Comparison of ENCODE assay signal across 8 cellular contexts in the genomic region with DNA sequence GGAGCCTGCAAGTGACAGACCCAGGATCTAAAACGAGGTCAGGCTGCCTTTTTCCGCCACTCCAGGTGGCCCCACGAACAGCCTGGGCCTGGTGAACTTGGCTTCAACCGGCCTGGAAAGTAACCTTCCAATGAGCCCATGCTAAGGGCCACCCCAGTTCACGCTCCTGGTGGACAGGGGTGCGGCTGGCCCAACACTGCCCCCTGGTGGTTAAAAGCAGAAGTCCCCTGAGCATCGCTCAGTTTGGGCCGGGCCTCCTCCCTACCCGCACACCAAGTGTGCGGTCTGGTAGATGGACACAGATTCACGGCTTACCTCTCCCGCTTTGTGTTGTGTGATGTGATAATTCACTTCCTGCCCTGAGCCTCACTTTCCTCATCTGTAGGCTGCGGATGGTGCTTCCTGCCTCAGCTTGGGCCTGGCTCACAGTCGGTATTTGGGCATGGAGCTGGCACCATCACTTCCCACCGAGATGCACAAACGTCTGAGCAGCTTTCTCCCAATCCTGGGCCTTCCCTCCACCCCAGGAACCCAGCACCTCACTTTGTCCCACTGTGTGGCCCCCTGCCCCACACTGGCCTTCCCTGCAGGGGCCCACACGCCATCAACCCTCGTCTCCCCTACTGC. TPM values are rescaled to one million over a fixed set of nuclear protein-coding genes. Genes with fewer than 3 reads are reported as not detected.
DNase-seq lines count a peak whose midpoint lies in the region; TF ChIP-seq lines count a peak whose summit lies in the region.

No MANE protein-coding gene starts in this region.

- no peaks in the 10 kb centered on the region for H3K9me3 Mint-ChIP-seq in activated CD4-positive, alpha-beta T cell treated with anti-CD3 and anti-CD28 coated beads, Interleukin-2, amount 10 ng/mL, durations not matched to agents 24 days and 14 days
- peaks cover 9% of the 10 kb centered on the region for H3K9me3 Mint-ChIP-seq in chondrocyte (ENCODE audit: low read depth)

- no peak overlapping the region for H3K9ac ChIP-seq in liver (ENCODE audit: low read depth in 1 of 2, low read length in 2 of 2)

- peaks cover 0 to 9% (median 6%) of the 10 kb centered on the region in 4 donors for H3K36me3 ChIP-seq in liver (ENCODE audit: control insufficient read depth in 4 of 4, insufficient read depth in 3 of 4, low read depth in 1 of 4, low read length in 3 of 4)

- no peaks in the 10 kb centered on the region for H3K27me3 ChIP-seq in liver (ENCODE audit: control insufficient read depth in 4 of 4, insufficient read depth in 4 of 4, low read length in 3 of 4)

- intact Hi-C loops in activated CD4-positive, alpha-beta T cell treated with anti-CD3 and anti-CD28 coated beads, Interleukin-2, amount 10 ng/mL, durations not matched to agents 24 days and 14 days (cut with micrococcal nuclease): loop anchor here (1.0 to 2.0 kb wide), 4 partner anchors 41 to 197 kb away; a partner anchor contains a TSS

- DNase-seq in NCI-H446 (lab: John Stamatoyannopoulos, UW) (peak; percentile 14 to 68), NCI-H446 treated with DMSO at 0.1 percent for 48 hours (lab: John Stamatoyannopoulos, UW) (no peak), MV-4-11 (lab: John Stamatoyannopoulos, UW) (peak; percentile 37), chondrocyte (ENCODE audit: low spot score) (no peak), NCI-H524 treated with DMSO at 0.1 percent for 48 hours (lab: John Stamatoyannopoulos, UW) (no peak)
- peak; percentile 94 for DNase-seq in activated CD4-positive, alpha-beta T cell treated with anti-CD3 and anti-CD28 coated beads, Interleukin-2, amount 10 ng/mL, durations not matched to agents 24 days and 14 days
- DNase-seq in stimulated activated CD4-positive, alpha-beta T cell treated with anti-CD3 and anti-CD28 coated beads, TNF-alpha, amount 100 ng/mL, for 24 hours (ENCODE audit: low read depth in 3 of 3): peak; percentile 54 to 71 (median 59)

- H3K36me3 Mint-ChIP-seq in activated CD4-positive, alpha-beta T cell treated with anti-CD3 and anti-CD28 coated beads, Interleukin-2, amount 10 ng/mL, durations not matched to agents 24 days and 14 days (ENCODE audit: low read depth): no peaks in the 10 kb centered on the region
- H3K36me3 Mint-ChIP-seq in chondrocyte (ENCODE audit: low read depth): peaks cover 1% of the 10 kb centered on the region

- H3K27ac ChIP-seq in liver (ENCODE audit: low read depth in 1 of 2, low read length in 2 of 2): peak overlapping the region; percentile 41 to 51

- no peak overlapping the region for H3K27ac Mint-ChIP-seq in activated CD4-positive, alpha-beta T cell treated with anti-CD3 and anti-CD28 coated beads, Interleukin-2, amount 10 ng/mL, durations not matched to agents 24 days and 14 days
- H3K27ac Mint-ChIP-seq in chondrocyte (ENCODE audit: unreplicated experiment): no peak overlapping the region

- no peaks in the 10 kb centered on the region for H3K4me1 Mint-ChIP-seq in activated CD4-positive, alpha-beta T cell treated with anti-CD3 and anti-CD28 coated beads, Interleukin-2, amount 10 ng/mL, durations not matched to agents 24 days and 14 days
- H3K4me1 Mint-ChIP-seq in chondrocyte (ENCODE audit: low read depth): peaks cover 2% of the 10 kb centered on the region

- peaks cover 3% of the 10 kb centered on the region for H3K27me3 Mint-ChIP-seq in activated CD4-positive, alpha-beta T cell treated with anti-CD3 and anti-CD28 coated beads, Interleukin-2, amount 10 ng/mL, durations not matched to agents 24 days and 14 days
- H3K27me3 Mint-ChIP-seq in chondrocyte (ENCODE audit: low read depth): no peaks in the 10 kb centered on the region

- H3K4me3 Mint-ChIP-seq in activated CD4-positive, alpha-beta T cell treated with anti-CD3 and anti-CD28 coated beads, Interleukin-2, amount 10 ng/mL, durations not matched to agents 24 days and 14 days: no peak overlapping the region
- no peak overlapping the region for H3K4me3 Mint-ChIP-seq in chondrocyte (ENCODE audit: unreplicated experiment)

- TF ChIP-seq RAD21 in liver (IDR thresholded peaks at IDR 0.05): peak; percentile 84 to 94

- no peaks in the 10 kb centered on the region for H3K9me3 ChIP-seq in liver (ENCODE audit: control insufficient read depth in 4 of 4, low read length in 3 of 4)

- H3K4me3 ChIP-seq in liver (ENCODE audit: low read depth in 1 of 3, low read length in 3 of 3): no peak overlapping the region

- 26% methylated on average over 18 of the region's 18 CpGs for WGBS in liver

- TF ChIP-seq CTCF in chondrocyte (IDR thresholded peaks at IDR 0.05): peak; percentile 98
- TF ChIP-seq CTCF in liver (IDR thresholded peaks at IDR 0.05; ENCODE audit: low read depth, low read length, missing input control): peak; percentile 94

- peaks cover 4 to 39% (median 28%) of the 10 kb centered on the region in 4 donors for H3K4me1 ChIP-seq in liver (ENCODE audit: control insufficient read depth in 4 of 4, insufficient read depth in 4 of 4, low read length in 3 of 4)

TF ChIP-seq in liver, 16 proteins besides CTCF, POLR2A, EP300 and RAD21:
- TF ChIP-seq, protein P1, sequence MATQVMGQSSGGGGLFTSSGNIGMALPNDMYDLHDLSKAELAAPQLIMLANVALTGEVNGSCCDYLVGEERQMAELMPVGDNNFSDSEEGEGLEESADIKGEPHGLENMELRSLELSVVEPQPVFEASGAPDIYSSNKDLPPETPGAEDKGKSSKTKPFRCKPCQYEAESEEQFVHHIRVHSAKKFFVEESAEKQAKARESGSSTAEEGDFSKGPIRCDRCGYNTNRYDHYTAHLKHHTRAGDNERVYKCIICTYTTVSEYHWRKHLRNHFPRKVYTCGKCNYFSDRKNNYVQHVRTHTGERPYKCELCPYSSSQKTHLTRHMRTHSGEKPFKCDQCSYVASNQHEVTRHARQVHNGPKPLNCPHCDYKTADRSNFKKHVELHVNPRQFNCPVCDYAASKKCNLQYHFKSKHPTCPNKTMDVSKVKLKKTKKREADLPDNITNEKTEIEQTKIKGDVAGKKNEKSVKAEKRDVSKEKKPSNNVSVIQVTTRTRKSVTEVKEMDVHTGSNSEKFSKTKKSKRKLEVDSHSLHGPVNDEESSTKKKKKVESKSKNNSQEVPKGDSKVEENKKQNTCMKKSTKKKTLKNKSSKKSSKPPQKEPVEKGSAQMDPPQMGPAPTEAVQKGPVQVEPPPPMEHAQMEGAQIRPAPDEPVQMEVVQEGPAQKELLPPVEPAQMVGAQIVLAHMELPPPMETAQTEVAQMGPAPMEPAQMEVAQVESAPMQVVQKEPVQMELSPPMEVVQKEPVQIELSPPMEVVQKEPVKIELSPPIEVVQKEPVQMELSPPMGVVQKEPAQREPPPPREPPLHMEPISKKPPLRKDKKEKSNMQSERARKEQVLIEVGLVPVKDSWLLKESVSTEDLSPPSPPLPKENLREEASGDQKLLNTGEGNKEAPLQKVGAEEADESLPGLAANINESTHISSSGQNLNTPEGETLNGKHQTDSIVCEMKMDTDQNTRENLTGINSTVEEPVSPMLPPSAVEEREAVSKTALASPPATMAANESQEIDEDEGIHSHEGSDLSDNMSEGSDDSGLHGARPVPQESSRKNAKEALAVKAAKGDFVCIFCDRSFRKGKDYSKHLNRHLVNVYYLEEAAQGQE (IDR thresholded peaks at IDR 0.05): no peak
- TF ChIP-seq, protein P2, sequence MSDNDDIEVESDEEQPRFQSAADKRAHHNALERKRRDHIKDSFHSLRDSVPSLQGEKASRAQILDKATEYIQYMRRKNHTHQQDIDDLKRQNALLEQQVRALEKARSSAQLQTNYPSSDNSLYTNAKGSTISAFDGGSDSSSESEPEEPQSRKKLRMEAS (IDR thresholded peaks at IDR 0.05): no peak
- TF ChIP-seq HNF4G (IDR thresholded peaks at IDR 0.05): no peak
- peak; percentile 59 to 94 for TF ChIP-seq RXRA (IDR thresholded peaks at IDR 0.05)
- TF ChIP-seq JUND (IDR thresholded peaks at IDR 0.05): no peak
- peak; percentile 37 for TF ChIP-seq NR2F2 (IDR thresholded peaks at IDR 0.05)
- no peak for TF ChIP-seq GABPA (IDR thresholded peaks at IDR 0.05 in 1 of 2, conservative IDR thresholded peaks at IDR 0.05 in 1 of 2)
- TF ChIP-seq EGR1 (IDR thresholded peaks at IDR 0.05; ENCODE audit: low read depth in 2 of 2): no peak
- TF ChIP-seq HNF4A (conservative IDR thresholded peaks at IDR 0.05): peak in 1 of 2 donors; percentile 12

RNA-seq across cellular contexts. Expression of a gene that starts 13.7 kb away (rescaled TPM):
- total RNA-seq in activated CD4-positive, alpha-beta T cell treated with anti-CD3 and anti-CD28 coated beads, Interleukin-2, amount 10 ng/mL, durations not matched to agents 24 days and 14 days: not detected in 2 replicates
- total RNA-seq in chondrocyte (not detected in 3 replicates), liver (under 1 TPM in 1 of 2 donors, not detected in 1; 0.33 TPM)
- under 1 TPM in 1 of 2 donors, not detected in 1; 0.32 TPM for polyA plus RNA-seq in liver

RNA-seq across cellular contexts. Expression of a gene that starts 20.0 kb away (rescaled TPM):
- not detected in 2 replicates for total RNA-seq in activated CD4-positive, alpha-beta T cell treated with anti-CD3 and anti-CD28 coated beads, Interleukin-2, amount 10 ng/mL, durations not matched to agents 24 days and 14 days
- total RNA-seq in chondrocyte (not detected in 3 replicates), liver (10 to 100 TPM; 21.2 to 30.3 TPM)
- 10 to 100 TPM in 1 of 2 donors, 1 to 10 TPM in 1; 5.4 to 13.3 TPM for polyA plus RNA-seq in liver

RNA-seq across cellular contexts. Expression of a gene that starts 59.9 kb away (rescaled TPM):
- 79.3 and 80.5 TPM in 2 replicates for total RNA-seq in activated CD4-positive, alpha-beta T cell treated with anti-CD3 and anti-CD28 coated beads, Interleukin-2, amount 10 ng/mL, durations not matched to agents 24 days and 14 days
- total RNA-seq in chondrocyte: 9.3 to 12.7 TPM (median 12.1 TPM) in 3 replicates
- total RNA-seq in liver: 1 to 10 TPM; 6.8 to 9.5 TPM
- 10 to 100 TPM in 1 of 2 donors, 1 to 10 TPM in 1; 8.2 to 20.2 TPM for polyA plus RNA-seq in liver

Comparison
In these comparisons a context has a peak if more than half of its experiments do, and no peak if none do; other contexts are left out.
1. DNase-seq: peak in NCI-H446 (2 of 2), MV-4-11 (single experiment), activated CD4-positive, alpha-beta T cell treated with anti-CD3 and anti-CD28 coated beads, Interleukin-2, amount 10 ng/mL, durations not matched to agents 24 days and 14 days (single experiment) and stimulated activated CD4-positive, alpha-beta T cell treated with anti-CD3 and anti-CD28 coated beads, TNF-alpha, amount 100 ng/mL, for 24 hours (3 of 3); none in NCI-H446 treated with DMSO at 0.1 percent for 48 hours (single experiment), chondrocyte (single experiment) and NCI-H524 treated with DMSO at 0.1 percent for 48 hours (single experiment).
2. RNA of a gene that starts 20.0 kb away (total RNA-seq): 21.2 to 30.3 TPM in liver; not detected in chondrocyte and not detected in activated CD4-positive, alpha-beta T cell treated with anti-CD3 and anti-CD28 coated beads, Interleukin-2, amount 10 ng/mL, durations not matched to agents 24 days and 14 days; every median in the first group is over 10 times any median in the second.